ENCODE assay signal across 1 cellular context in the genomic region with DNA sequence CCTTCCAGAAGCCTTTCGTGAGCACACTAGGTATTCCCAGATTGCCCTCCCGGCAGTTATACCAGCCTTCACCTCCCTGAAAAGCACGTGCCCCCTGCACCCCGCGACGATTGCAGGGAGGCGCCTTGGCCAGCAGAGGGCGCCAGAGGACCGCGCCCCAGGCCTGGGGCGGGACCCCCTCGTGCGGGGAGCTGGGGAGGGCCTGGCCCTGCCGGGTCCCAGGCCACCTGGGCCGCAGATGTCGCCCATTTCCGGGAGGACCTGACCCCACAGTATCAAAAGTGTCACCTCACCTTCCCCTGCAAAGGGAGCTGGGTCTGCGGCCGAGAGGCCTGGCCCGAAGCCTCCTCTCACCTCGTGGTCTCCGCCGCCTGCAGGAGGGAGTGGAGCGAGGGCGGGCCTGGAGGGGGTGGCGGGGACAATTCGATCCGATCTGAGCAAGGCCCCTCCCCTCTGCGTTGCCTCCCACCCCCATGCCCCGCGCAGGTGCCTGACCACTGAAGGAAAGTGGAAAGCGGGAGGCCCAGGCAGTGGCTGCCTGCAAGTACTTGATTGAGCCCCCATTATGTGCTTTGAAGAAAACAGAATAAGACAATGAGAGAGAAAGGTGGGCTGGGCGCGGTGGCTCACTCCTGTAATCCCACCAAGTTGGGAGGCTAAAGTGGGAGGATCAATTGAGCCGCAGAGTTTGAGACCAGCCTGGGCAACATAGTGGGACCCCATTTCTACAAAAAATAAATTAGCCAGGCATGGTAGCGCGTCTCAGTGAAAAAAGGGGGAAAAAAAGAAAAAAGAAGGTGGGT.
TF ChIP-seq lines count a peak whose summit lies in the region.

No MANE protein-coding gene starts in this region.

TF ChIP-seq in K562, 482 proteins besides CTCF, POLR2A, EP300 and RAD21 (continued from another document and continues in another):
- TF ChIP-seq EHMT2 (IDR thresholded peaks at IDR 0.05) (no peak), ILK (tag; IDR thresholded peaks at IDR 0.05; ENCODE audit: borderline replicate concordance, low read depth) (no peak), ZNF764 (CRISPR knock-in tag; IDR thresholded peaks at IDR 0.05; ENCODE audit: low read depth) (no peak), MED1 (CRISPR knock-in tag; IDR thresholded peaks at IDR 0.05; ENCODE audit: borderline replicate concordance) (no peak), HDAC2 (IDR thresholded peaks at IDR 0.05) (peak; percentile 63; the same call in 1 of the 2 replicates), FOXK1 (CRISPR knock-in tag; IDR thresholded peaks at IDR 0.05; ENCODE audit: borderline replicate concordance) (no peak), ZC3H8 (IDR thresholded peaks at IDR 0.05) (no peak), TEAD2 (tag; IDR thresholded peaks at IDR 0.05) (no peak), TCF15 (CRISPR knock-in tag; IDR thresholded peaks at IDR 0.05) (no peak), HNRNPL (IDR thresholded peaks at IDR 0.05; ENCODE audit: low read depth, low read length) (no peak), PHB (CRISPR knock-in tag; IDR thresholded peaks at IDR 0.05) (no peak), ERF (CRISPR knock-in tag; IDR thresholded peaks at IDR 0.05) (no peak), SLC30A9 (CRISPR knock-in tag; IDR thresholded peaks at IDR 0.05) (no peak), ZNF121 (CRISPR knock-in tag; conservative IDR thresholded peaks at IDR 0.05) (peak; percentile 53; the same call in 1 of the 2 replicates), HMBOX1 (IDR thresholded peaks at IDR 0.05) (no peak), ZNF785 (CRISPR knock-in tag; IDR thresholded peaks at IDR 0.05) (no peak), LCOR (CRISPR knock-in tag; IDR thresholded peaks at IDR 0.05) (peak; percentile 61), BRD9 (IDR thresholded peaks at IDR 0.05; ENCODE audit: low read depth, partially characterized antibody) (peak; percentile 75), ARNT (IDR thresholded peaks at IDR 0.05) (no peak), EGR1 (conservative IDR thresholded peaks at IDR 0.05) (peak; percentile 57), FOXJ3 (CRISPR knock-in tag; IDR thresholded peaks at IDR 0.05) (no peak), ZBTB11 (CRISPR knock-in tag; IDR thresholded peaks at IDR 0.05) (no peak; a peak in 1 of 6 replicates), ZNF282 (CRISPR knock-in tag; IDR thresholded peaks at IDR 0.05) (no peak), CBFB (CRISPR knock-in tag; IDR thresholded peaks at IDR 0.05) (no peak), NRF1 (conservative IDR thresholded peaks at IDR 0.05 in 1 of 2, IDR thresholded peaks at IDR 0.05 in 1 of 2) (peak; percentile 66 to 71), E2F5 (CRISPR knock-in tag; IDR thresholded peaks at IDR 0.05) (no peak), FOXA1 (IDR thresholded peaks at IDR 0.05; ENCODE audit: borderline replicate concordance) (no peak), E2F3 (CRISPR knock-in tag; IDR thresholded peaks at IDR 0.05) (0 out of 2 replicates have a peak, but pooled peaks have one; percentile 58), ZNF551 (CRISPR knock-in tag; IDR thresholded peaks at IDR 0.05) (no peak), ZNF780A (CRISPR knock-in tag; IDR thresholded peaks at IDR 0.05) (no peak), SIX5 (IDR thresholded peaks at IDR 0.05; ENCODE audit: borderline replicate concordance in 1 of 2, insufficient read depth in 1 of 2, low read depth in 1 of 2, low read length in 2 of 2) (no peak), NFATC3 (IDR thresholded peaks at IDR 0.05) (no peak), PCBP1 (IDR thresholded peaks at IDR 0.05; ENCODE audit: low read depth, low read length, poor library complexity, severe bottlenecking) (no peak), SETDB1 (IDR thresholded peaks at IDR 0.05; ENCODE audit: low read length) (no peak), ZNF174 (CRISPR knock-in tag; IDR thresholded peaks at IDR 0.05) (no peak), RCOR1 (IDR thresholded peaks at IDR 0.05; ENCODE audit: borderline replicate concordance in 1 of 2, low read depth in 2 of 2, low read length in 2 of 2) (peak in 1 of 2 experiments; percentile 47; a peak in 2 of 4 replicates), TARDBP (IDR thresholded peaks at IDR 0.05) (peak; percentile 76; the same call in 1 of the 2 replicates), ZNF644 (tag; IDR thresholded peaks at IDR 0.05; ENCODE audit: low read depth) (no peak), RFX5 (IDR thresholded peaks at IDR 0.05; ENCODE audit: low read depth, low read length) (no peak), CREB1 (IDR thresholded peaks at IDR 0.05) (no peak), CREB1 (CRISPR knock-in tag; IDR thresholded peaks at IDR 0.05) (peak; percentile 62; the same call in 1 of the 2 replicates), EP400 (IDR thresholded peaks at IDR 0.05) (peak; percentile 94), YY1 (IDR thresholded peaks at IDR 0.05; ENCODE audit: borderline replicate concordance in 1 of 3, control insufficient read depth in 1 of 3, extremely low read depth in 1 of 3, insufficient read depth in 3 of 3, insufficient read length in 1 of 3, insufficient replicate concordance in 2 of 3, low read depth in 1 of 3, low read length in 2 of 3) (peak in 2 of 3 experiments; percentile 28 to 47), MCM2 (IDR thresholded peaks at IDR 0.05; ENCODE audit: low read depth) (no peak), HNRNPUL1 (IDR thresholded peaks at IDR 0.05; ENCODE audit: low read length) (no peak), ZKSCAN1 (IDR thresholded peaks at IDR 0.05; ENCODE audit: low read depth, low read length) (peak; percentile 53; the same call in 1 of the 2 replicates), PHB2 (IDR thresholded peaks at IDR 0.05; ENCODE audit: low read depth) (no peak), ETV5 (CRISPR knock-in tag; IDR thresholded peaks at IDR 0.05; ENCODE audit: low read depth) (no peak), NFE2L1 (tag; IDR thresholded peaks at IDR 0.05; ENCODE audit: borderline replicate concordance, low read depth) (no peak), PBX2 (CRISPR knock-in tag; IDR thresholded peaks at IDR 0.05; ENCODE audit: low read depth) (no peak), PBX2 (tag; conservative IDR thresholded peaks at IDR 0.05; ENCODE audit: low read depth) (no peak), XRCC4 (IDR thresholded peaks at IDR 0.05; ENCODE audit: extremely low read depth, insufficient read depth, insufficient read length) (no peak), ZNF436 (CRISPR knock-in tag; IDR thresholded peaks at IDR 0.05) (no peak), MTA1 (IDR thresholded peaks at IDR 0.05; ENCODE audit: borderline replicate concordance) (no peak)
- TF ChIP-seq, protein P1, sequence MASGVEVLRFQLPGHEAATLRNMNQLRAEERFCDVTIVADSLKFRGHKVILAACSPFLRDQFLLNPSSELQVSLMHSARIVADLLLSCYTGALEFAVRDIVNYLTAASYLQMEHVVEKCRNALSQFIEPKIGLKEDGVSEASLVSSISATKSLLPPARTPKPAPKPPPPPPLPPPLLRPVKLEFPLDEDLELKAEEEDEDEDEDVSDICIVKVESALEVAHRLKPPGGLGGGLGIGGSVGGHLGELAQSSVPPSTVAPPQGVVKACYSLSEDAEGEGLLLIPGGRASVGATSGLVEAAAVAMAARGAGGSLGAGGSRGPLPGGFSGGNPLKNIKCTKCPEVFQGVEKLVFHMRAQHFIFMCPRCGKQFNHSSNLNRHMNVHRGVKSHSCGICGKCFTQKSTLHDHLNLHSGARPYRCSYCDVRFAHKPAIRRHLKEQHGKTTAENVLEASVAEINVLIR (CRISPR knock-in tag; IDR thresholded peaks at IDR 0.05): no peak
- TF ChIP-seq, protein P2, sequence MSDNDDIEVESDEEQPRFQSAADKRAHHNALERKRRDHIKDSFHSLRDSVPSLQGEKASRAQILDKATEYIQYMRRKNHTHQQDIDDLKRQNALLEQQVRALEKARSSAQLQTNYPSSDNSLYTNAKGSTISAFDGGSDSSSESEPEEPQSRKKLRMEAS (CRISPR knock-in tag; IDR thresholded peaks at IDR 0.05): peak; percentile 98
- TF ChIP-seq, protein P3, sequence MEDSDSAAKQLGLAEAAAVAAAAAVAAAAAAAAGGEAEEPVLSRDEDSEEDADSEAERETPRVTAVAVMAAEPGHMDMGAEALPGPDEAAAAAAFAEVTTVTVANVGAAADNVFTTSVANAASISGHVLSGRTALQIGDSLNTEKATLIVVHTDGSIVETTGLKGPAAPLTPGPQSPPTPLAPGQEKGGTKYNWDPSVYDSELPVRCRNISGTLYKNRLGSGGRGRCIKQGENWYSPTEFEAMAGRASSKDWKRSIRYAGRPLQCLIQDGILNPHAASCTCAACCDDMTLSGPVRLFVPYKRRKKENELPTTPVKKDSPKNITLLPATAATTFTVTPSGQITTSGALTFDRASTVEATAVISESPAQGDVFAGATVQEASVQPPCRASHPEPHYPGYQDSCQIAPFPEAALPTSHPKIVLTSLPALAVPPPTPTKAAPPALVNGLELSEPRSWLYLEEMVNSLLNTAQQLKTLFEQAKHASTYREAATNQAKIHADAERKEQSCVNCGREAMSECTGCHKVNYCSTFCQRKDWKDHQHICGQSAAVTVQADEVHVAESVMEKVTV (CRISPR knock-in tag; IDR thresholded peaks at IDR 0.05): peak; percentile 97
- TF ChIP-seq, protein P4, sequence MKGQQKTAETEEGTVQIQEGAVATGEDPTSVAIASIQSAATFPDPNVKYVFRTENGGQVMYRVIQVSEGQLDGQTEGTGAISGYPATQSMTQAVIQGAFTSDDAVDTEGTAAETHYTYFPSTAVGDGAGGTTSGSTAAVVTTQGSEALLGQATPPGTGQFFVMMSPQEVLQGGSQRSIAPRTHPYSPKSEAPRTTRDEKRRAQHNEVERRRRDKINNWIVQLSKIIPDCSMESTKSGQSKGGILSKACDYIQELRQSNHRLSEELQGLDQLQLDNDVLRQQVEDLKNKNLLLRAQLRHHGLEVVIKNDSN (CRISPR knock-in tag; IDR thresholded peaks at IDR 0.05): peak; percentile 79
- TF ChIP-seq, protein P5, sequence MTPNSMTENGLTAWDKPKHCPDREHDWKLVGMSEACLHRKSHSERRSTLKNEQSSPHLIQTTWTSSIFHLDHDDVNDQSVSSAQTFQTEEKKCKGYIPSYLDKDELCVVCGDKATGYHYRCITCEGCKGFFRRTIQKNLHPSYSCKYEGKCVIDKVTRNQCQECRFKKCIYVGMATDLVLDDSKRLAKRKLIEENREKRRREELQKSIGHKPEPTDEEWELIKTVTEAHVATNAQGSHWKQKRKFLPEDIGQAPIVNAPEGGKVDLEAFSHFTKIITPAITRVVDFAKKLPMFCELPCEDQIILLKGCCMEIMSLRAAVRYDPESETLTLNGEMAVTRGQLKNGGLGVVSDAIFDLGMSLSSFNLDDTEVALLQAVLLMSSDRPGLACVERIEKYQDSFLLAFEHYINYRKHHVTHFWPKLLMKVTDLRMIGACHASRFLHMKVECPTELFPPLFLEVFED (CRISPR knock-in tag; conservative IDR thresholded peaks at IDR 0.05): no peak
